ENCODE assay signal across 24 cellular contexts in the genomic region with DNA sequence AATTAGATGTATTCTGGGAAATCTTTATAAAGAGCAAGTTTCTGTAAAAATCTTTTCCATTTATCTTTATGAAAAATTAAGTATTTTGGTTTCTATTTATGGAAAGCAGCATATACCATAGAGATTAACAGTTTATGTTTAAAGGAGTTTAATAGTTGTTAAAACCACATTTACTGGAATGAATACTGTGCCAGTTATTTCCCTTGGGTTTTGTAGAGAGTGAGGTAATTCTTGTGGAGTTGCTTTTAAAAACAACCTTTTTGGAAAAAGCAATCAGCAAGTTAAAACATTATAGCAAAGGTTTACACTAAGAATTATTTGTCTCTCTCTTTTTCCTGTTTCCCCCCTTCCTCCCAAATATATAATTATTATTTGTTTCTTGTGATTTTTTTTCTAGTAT.
"Had no signal": no experiment of that assay in that cellular context is flagged by ENCODE, and none has a peak within 500 bp of the region (broad histone marks: within the 10 kb centered on the region; RNA-seq: fewer than 3 reads in every experiment).

No MANE protein-coding gene starts in this region.

- H3K27me3 ChIP-seq: foreskin keratinocyte, neural progenitor cell, ovary, transverse colon had no signal

- H3K4me3 ChIP-seq: lower lobe of right lung, neural progenitor cell, ovary, transverse colon had no signal

- H3K27me3 Mint-ChIP-seq: activated CD8-positive, alpha-beta memory T cell treated with anti-CD3 and anti-CD28 coated beads, Interleukin-2, amount 10 ng/mL, durations not matched to agents 7 days and 5 days; activated naive CD4-positive, alpha-beta T cell treated with anti-CD3 and anti-CD28 coated beads, Interleukin-2, amount 50 U/mL, for 24 hours; central memory CD8-positive, alpha-beta T cell; dendritic cell treated with granulocyte-macrophage colony-stimulating factor and Interleukin-4, amounts not matched to agents 40 ng/mL and 50 ng/mL, for 4 days; stimulated activated naive B cell treated with anti-CD40 and anti-IgM and Interleukin-4, amounts not matched to agents 10 μg/mL and 1 μg/mL and 100 μg/mL, for 72 hours had no signal

- H3K27ac ChIP-seq: epithelial cell of prostate, foreskin keratinocyte, lower lobe of right lung, neural progenitor cell, ovary, transverse colon had no signal

- H3K27ac Mint-ChIP-seq: activated naive CD4-positive, alpha-beta T cell treated with anti-CD3 and anti-CD28 coated beads, Interleukin-2, amount 50 U/mL, for 24 hours; activated T-helper 2 cell treated with anti-CD3 and anti-CD28 coated beads, Interferon-gamma antibody, Interleukin-2, Interleukin-4, amounts not matched to agents 10 μg/mL and 5 μg/mL and 100 μg/mL, durations not matched to agents 14 hours and 24 hours and 36 hours; dendritic cell treated with granulocyte-macrophage colony-stimulating factor and Interleukin-4, amounts not matched to agents 40 ng/mL and 50 ng/mL, for 4 days; mesothelial cell of epicardium; neural progenitor cell; stimulated activated naive B cell treated with anti-CD40 and anti-IgM and Interleukin-4, amounts not matched to agents 10 μg/mL and 1 μg/mL and 100 μg/mL, for 72 hours had no signal

- H3K4me3 Mint-ChIP-seq: activated CD8-positive, alpha-beta memory T cell treated with anti-CD3 and anti-CD28 coated beads, Interleukin-2, amount 10 ng/mL, durations not matched to agents 7 days and 5 days; activated naive CD4-positive, alpha-beta T cell treated with anti-CD3 and anti-CD28 coated beads, Interleukin-2, amount 50 U/mL, for 24 hours; brain; central memory CD8-positive, alpha-beta T cell; dendritic cell treated with granulocyte-macrophage colony-stimulating factor and Interleukin-4, amounts not matched to agents 40 ng/mL and 50 ng/mL, for 4 days; mesothelial cell of epicardium; neural progenitor cell; stimulated activated naive B cell treated with anti-CD40 and anti-IgM and Interleukin-4, amounts not matched to agents 10 μg/mL and 1 μg/mL and 100 μg/mL, for 72 hours had no signal

- H3K36me3 ChIP-seq: ovary had no signal

- H3K9me3 Mint-ChIP-seq: central memory CD8-positive, alpha-beta T cell; dendritic cell treated with granulocyte-macrophage colony-stimulating factor and Interleukin-4, amounts not matched to agents 40 ng/mL and 50 ng/mL, for 4 days had no signal

- DNase-seq: activated CD4-positive, alpha-beta T cell treated with anti-CD3 and anti-CD28 coated beads, Interleukin-2, amount 50 U/mL, for 4 hours; activated CD4-positive, CD25-positive, alpha-beta regulatory T cell treated with anti-CD3 and anti-CD28 coated beads, Interleukin-2, amount 50 U/mL, for 72 hours; activated CD8-positive, alpha-beta memory T cell treated with anti-CD3 and anti-CD28 coated beads, Interleukin-2, amount 10 ng/mL, durations not matched to agents 7 days and 5 days; activated T-cell treated with anti-CD3 and anti-CD28 coated beads, Interleukin-2, amount 50 U/mL, for 1 hour; effector memory CD4-positive, alpha-beta T cell; foreskin keratinocyte; head of caudate nucleus; left colon; lower lobe of right lung; ovary; SHP77; stimulated activated CD4-positive, alpha-beta T cell treated with anti-CD3 and anti-CD28 coated beads, Interleukin-2, amount 100 ng/mL, for 48 hours; stimulated activated naive B cell treated with anti-CD40 and anti-IgM and Interleukin-4, amounts not matched to agents 10 μg/mL and 1 μg/mL and 100 μg/mL, for 72 hours; T-helper 1 cell; transverse colon had no signal

- ATAC-seq: activated CD8-positive, alpha-beta memory T cell treated with anti-CD3 and anti-CD28 coated beads, Interleukin-2, amount 10 ng/mL, durations not matched to agents 7 days and 5 days; foreskin keratinocyte; left colon; lower lobe of right lung; SK-N-SH treated with all-trans-retinoic acid at 6 μM for 48 hours; stimulated activated naive B cell treated with anti-CD40 and anti-IgM and Interleukin-4, amounts not matched to agents 10 μg/mL and 1 μg/mL and 100 μg/mL, for 72 hours had no signal

- H3K9me3 ChIP-seq: lower lobe of right lung, ovary, transverse colon had no signal

- H3K4me1 ChIP-seq: foreskin keratinocyte, lower lobe of right lung, neural progenitor cell, transverse colon had no signal

- H3K4me1 Mint-ChIP-seq: neural progenitor cell had no signal
